In genomic region chr3:16378415-16378814, GRCh38 we compare ENCODE assay signal across 13 cellular contexts.
DNase-seq lines count a peak whose midpoint lies in the region; ATAC-seq and TF ChIP-seq lines count a peak whose summit lies in the region.
"Had no signal": no experiment of that assay in that cellular context is flagged by ENCODE, and none has a peak within 500 bp of the region (broad histone marks: within the 10 kb centered on the region; RNA-seq: fewer than 3 reads in every experiment).

No MANE protein-coding gene starts in this region.

- H3K4me3 Mint-ChIP-seq in activated CD4-positive, alpha-beta T cell treated with anti-CD3 and anti-CD28 coated beads for 36 hours, result no peak overlapping the region
- H3K4me3 Mint-ChIP-seq in naive thymus-derived CD8-positive, alpha-beta T cell, result peak overlapping the region in 9 of 10 donors; percentile 66 to 82 (median 68)
- H3K4me3 Mint-ChIP-seq: mesothelial cell of epicardium had no signal

- no peak for TF ChIP-seq CTCF in tibial artery (IDR thresholded peaks at IDR 0.05)

- H3K27ac ChIP-seq in tibial artery, result no peak overlapping the region
- H3K27ac ChIP-seq: A549 had no signal

- intact Hi-C loops in activated CD4-positive, alpha-beta T cell treated with anti-CD3 and anti-CD28 coated beads for 36 hours (cut with DNase I, micrococcal nuclease), result loop anchor here (2.0 to 5.0 kb wide), 7 partner anchors 40 to 581 kb away; partner anchors contain the start of genes RFTN1 (in 2 of the 2) and ANKRD28 (in 1 of the 2)
- intact Hi-C loops in tibial artery (cut with DNase I; ENCODE audit: low total_unique reads), result no loop called here

- no peak for DNase-seq in activated CD4-positive, alpha-beta T cell treated with anti-CD3 and anti-CD28 coated beads for 36 hours
- no peak for DNase-seq in activated CD4-positive, alpha-beta T cell treated with anti-CD3 and anti-CD28 coated beads, Interleukin-2, amount 50 U/mL, for 48 hours
- DNase-seq in T1000 (lab: John Stamatoyannopoulos, UW), result peak; percentile 47
- no peak for DNase-seq in naive thymus-derived CD8-positive, alpha-beta T cell
- no peak for DNase-seq in tibial artery
- DNase-seq: KG1, NCI-H2081 treated with DMSO at 0.1 percent for 48 hours had no signal

- peaks cover 94% of the 10 kb centered on the region for H3K4me1 Mint-ChIP-seq in activated CD4-positive, alpha-beta T cell treated with anti-CD3 and anti-CD28 coated beads for 36 hours
- peaks cover 46 to 96% (median 83%) of the 10 kb centered on the region in 4 donors for H3K4me1 Mint-ChIP-seq in naive thymus-derived CD8-positive, alpha-beta T cell

- POLR2A ChIA-PET in activated CD4-positive, alpha-beta T cell treated with anti-CD3 and anti-CD28 coated beads for 36 hours (lab: Charles Lee), result interaction anchor here (1.0 kb wide), 1 partner anchor 92 kb away, joined by 4 read pairs; no protein-coding TSS in a partner anchor
- POLR2A ChIA-PET in naive thymus-derived CD8-positive, alpha-beta T cell (lab: Charles Lee), result interaction anchor here (0.6 to 1.4 kb wide), 4 partner anchors 13 to 90 kb away, joined by 3 to 4 read pairs (median 4); no protein-coding TSS in a partner anchor

- H3K36me3 ChIP-seq in tibial artery, result peaks cover 5 to 23% (median 6%) of the 10 kb centered on the region in 3 donors
- H3K36me3 ChIP-seq: thoracic aorta had no signal

- H3K27me3 ChIP-seq in tibial artery, result no peaks in the 10 kb centered on the region

- peaks cover 0 to 9% (median 2%) of the 10 kb centered on the region in 4 donors for H3K4me1 ChIP-seq in tibial artery
- H3K4me1 ChIP-seq: A549 had no signal

- H3K9me3 Mint-ChIP-seq in activated CD4-positive, alpha-beta T cell treated with anti-CD3 and anti-CD28 coated beads for 36 hours (ENCODE audit: low read depth), result peaks cover 8% of the 10 kb centered on the region
- peaks cover 0 to 5% (median 0%) of the 10 kb centered on the region in 9 donors for H3K9me3 Mint-ChIP-seq in naive thymus-derived CD8-positive, alpha-beta T cell
- H3K9me3 Mint-ChIP-seq: mesothelial cell of epicardium had no signal

- H3K9me3 ChIP-seq in tibial artery, result no peaks in the 10 kb centered on the region
- H3K9me3 ChIP-seq: thoracic aorta had no signal

- H3K27ac Mint-ChIP-seq in activated CD4-positive, alpha-beta T cell treated with anti-CD3 and anti-CD28 coated beads for 36 hours, result peak overlapping the region; percentile 89
- peak overlapping the region; percentile 87 to 94 (median 92) for H3K27ac Mint-ChIP-seq in naive thymus-derived CD8-positive, alpha-beta T cell
- H3K27ac Mint-ChIP-seq: mesothelial cell of epicardium had no signal

- no peak for ATAC-seq in activated CD4-positive, alpha-beta T cell treated with anti-CD3 and anti-CD28 coated beads for 36 hours
- ATAC-seq in HG02642 (IDR thresholded peaks at IDR 0.05; ENCODE audit: poor library complexity, unreplicated experiment) (peak; percentile 12), GM19351 (IDR thresholded peaks at IDR 0.05; ENCODE audit: unreplicated experiment) (no peak), GM21360 (IDR thresholded peaks at IDR 0.05; ENCODE audit: unreplicated experiment) (no peak)
- no peak for ATAC-seq in naive thymus-derived CD8-positive, alpha-beta T cell
- ATAC-seq: A549 had no signal

- no peak overlapping the region for H3K4me3 ChIP-seq in tibial artery
- H3K4me3 ChIP-seq: A549, thoracic aorta had no signal

- CTCF ChIA-PET in activated CD4-positive, alpha-beta T cell treated with anti-CD3 and anti-CD28 coated beads for 36 hours (lab: Charles Lee), result interaction anchor here (1.6 kb wide), 1 partner anchor 40 kb away, joined by 6 read pairs; no protein-coding TSS in a partner anchor

- peaks cover 82% of the 10 kb centered on the region for H3K36me3 Mint-ChIP-seq in activated CD4-positive, alpha-beta T cell treated with anti-CD3 and anti-CD28 coated beads for 36 hours (ENCODE audit: low read depth)
- H3K36me3 Mint-ChIP-seq in naive thymus-derived CD8-positive, alpha-beta T cell, result peaks cover 3 to 22% (median 6%) of the 10 kb centered on the region in 3 donors
- H3K36me3 Mint-ChIP-seq: mesothelial cell of epicardium had no signal

- no peaks in the 10 kb centered on the region for H3K27me3 Mint-ChIP-seq in activated CD4-positive, alpha-beta T cell treated with anti-CD3 and anti-CD28 coated beads for 36 hours
- no peaks in the 10 kb centered on the region for H3K27me3 Mint-ChIP-seq in naive thymus-derived CD8-positive, alpha-beta T cell
